Comparison of ENCODE assay signal across 31 cellular contexts in genomic region chr18:47577520-47577919, GRCh38.
"Had no signal": no experiment of that assay in that cellular context is flagged by ENCODE, and none has a peak within 500 bp of the region (broad histone marks: within the 10 kb centered on the region; RNA-seq: fewer than 3 reads in every experiment).

No MANE protein-coding gene starts in this region.

- DNase-seq: activated CD4-positive, alpha-beta memory T cell treated with anti-CD3 and anti-CD28 coated beads, Interleukin-2, amount 10 ng/mL, durations not matched to agents 7 days and 5 days; activated CD4-positive, alpha-beta T cell treated with anti-CD3 and anti-CD28 coated beads for 1 hour; activated CD4-positive, alpha-beta T cell treated with anti-CD3 and anti-CD28 coated beads, Interleukin-2, amount 10 ng/mL, durations not matched to agents 7 days and 5 days; activated gamma-delta T cell treated with Interleukin-2 at 50 U/mL for 16 hours; activated naive CD4-positive, alpha-beta T cell treated with anti-CD3 and anti-CD28 coated beads, Interleukin-2, amount 50 U/mL, for 16 hours; activated T-cell treated with anti-CD3 and anti-CD28 coated beads, Interleukin-2, amount 50 U/mL, for 4 hours; amniotic stem cell; brain microvascular endothelial cell; caudate nucleus; cortex of kidney; foreskin keratinocyte; heart left ventricle; hypothalamus; left ventricle myocardium inferior; naive B cell; retina; stimulated activated CD4-positive, alpha-beta T cell treated with anti-CD3 and anti-CD28 coated beads, Interleukin-12 subunit alpha, Interleukin-12 subunit beta, amount 100 ng/mL, for 4 hours; stimulated activated CD4-positive, alpha-beta T cell treated with anti-CD3 and anti-CD28 coated beads, Interleukin-4, amount 100 ng/mL, for 1 hour; T-helper 17 cell; T1000; upper lobe of left lung had no signal

- H3K9me3 Mint-ChIP-seq: activated CD4-positive, alpha-beta memory T cell treated with anti-CD3 and anti-CD28 coated beads, Interleukin-2, amount 10 ng/mL, durations not matched to agents 7 days and 5 days; activated CD4-positive, alpha-beta T cell treated with anti-CD3 and anti-CD28 coated beads, Interleukin-2, amount 10 ng/mL, durations not matched to agents 7 days and 5 days; activated T-cell treated with anti-CD3 and anti-CD28 coated beads, Interleukin-2, amount 50 U/mL, for 4 hours; stimulated activated naive CD8-positive, alpha-beta T cell treated with anti-CD3 and anti-CD28 coated beads, Interleukin-15, Interleukin-2, amounts not matched to agents 100 ng/mL and 50 ng/mL, for 24 hours had no signal

- H3K9me3 ChIP-seq: heart left ventricle, left ventricle myocardium inferior, neutrophil, prostate gland, upper lobe of left lung had no signal

- ATAC-seq: activated T-cell treated with anti-CD3 and anti-CD28 coated beads, Interleukin-2, amount 50 U/mL, for 4 hours; activated T-helper 17 cell treated with anti-CD3 and anti-CD28 coated beads, Interleukin-2, amount 50 U/mL, for 72 hours; esophagus mucosa; foreskin keratinocyte; heart left ventricle; sciatic nerve; T-helper 17 cell had no signal

- H3K36me3 Mint-ChIP-seq: naive B cell had no signal

- H3K4me3 ChIP-seq: heart left ventricle, left ventricle myocardium inferior, lung, prostate gland, skin epidermis, upper lobe of left lung had no signal

- H3K27ac ChIP-seq: brain microvascular endothelial cell, foreskin keratinocyte, heart left ventricle, left ventricle myocardium inferior, neutrophil, prostate gland, skin epidermis, upper lobe of left lung had no signal

- H3K4me3 Mint-ChIP-seq: activated CD4-positive, alpha-beta memory T cell treated with anti-CD3 and anti-CD28 coated beads, Interleukin-2, amount 10 ng/mL, durations not matched to agents 7 days and 5 days; activated CD4-positive, alpha-beta T cell treated with anti-CD3 and anti-CD28 coated beads, Interleukin-2, amount 10 ng/mL, durations not matched to agents 7 days and 5 days; activated T-cell treated with anti-CD3 and anti-CD28 coated beads, Interleukin-2, amount 50 U/mL, for 4 hours; activated T-helper 17 cell treated with anti-CD3 and anti-CD28 coated beads, Interleukin-2, amount 50 U/mL, for 72 hours; naive B cell; stimulated activated naive CD8-positive, alpha-beta T cell treated with anti-CD3 and anti-CD28 coated beads, Interleukin-15, Interleukin-2, amounts not matched to agents 100 ng/mL and 50 ng/mL, for 24 hours; T-helper 17 cell had no signal

- H3K4me1 ChIP-seq: foreskin keratinocyte, heart left ventricle, left ventricle myocardium inferior, prostate gland, upper lobe of left lung had no signal

- FAIRE-seq: astrocyte, islet of Langerhans had no signal

- H3K27me3 ChIP-seq: brain microvascular endothelial cell, foreskin keratinocyte, upper lobe of left lung had no signal

- H3K27ac Mint-ChIP-seq: activated CD4-positive, alpha-beta memory T cell treated with anti-CD3 and anti-CD28 coated beads, Interleukin-2, amount 10 ng/mL, durations not matched to agents 7 days and 5 days; activated CD4-positive, alpha-beta T cell treated with anti-CD3 and anti-CD28 coated beads, Interleukin-2, amount 10 ng/mL, durations not matched to agents 7 days and 5 days; activated T-helper 17 cell treated with anti-CD3 and anti-CD28 coated beads, Interleukin-2, amount 50 U/mL, for 72 hours; naive B cell; stimulated activated naive CD8-positive, alpha-beta T cell treated with anti-CD3 and anti-CD28 coated beads, Interleukin-15, Interleukin-2, amounts not matched to agents 100 ng/mL and 50 ng/mL, for 24 hours; T-helper 17 cell had no signal

- H3K4me1 Mint-ChIP-seq: activated CD4-positive, alpha-beta memory T cell treated with anti-CD3 and anti-CD28 coated beads, Interleukin-2, amount 10 ng/mL, durations not matched to agents 7 days and 5 days; activated CD4-positive, alpha-beta T cell treated with anti-CD3 and anti-CD28 coated beads, Interleukin-2, amount 10 ng/mL, durations not matched to agents 7 days and 5 days; activated T-helper 17 cell treated with anti-CD3 and anti-CD28 coated beads, Interleukin-2, amount 50 U/mL, for 72 hours; naive B cell; T-helper 17 cell had no signal

- H3K27me3 Mint-ChIP-seq: activated CD4-positive, alpha-beta T cell treated with anti-CD3 and anti-CD28 coated beads, Interleukin-2, amount 10 ng/mL, durations not matched to agents 7 days and 5 days had no signal

- H3K36me3 ChIP-seq: brain microvascular endothelial cell, heart left ventricle, left ventricle myocardium inferior, neutrophil, prostate gland, upper lobe of left lung had no signal
